Comparison of ENCODE assay signal across 26 cellular contexts in genomic region chr1:25163986-25164385, GRCh38.
DNase-seq lines count a peak whose midpoint lies in the region; ATAC-seq, FAIRE-seq and TF ChIP-seq lines count a peak whose summit lies in the region.
"Had no signal": no experiment of that assay in that cellular context is flagged by ENCODE, and none has a peak within 500 bp of the region (broad histone marks: within the 10 kb centered on the region; RNA-seq: fewer than 3 reads in every experiment).

No MANE protein-coding gene starts in this region.

- TF ChIP-seq CTCF in esophagus muscularis mucosa (IDR thresholded peaks at IDR 0.05), result no peak

- no peak for TF ChIP-seq EP300 in esophagus muscularis mucosa (IDR thresholded peaks at IDR 0.05)

- H3K4me1 ChIP-seq in esophagus muscularis mucosa, result no peaks in the 10 kb centered on the region
- peaks cover 2 to 9% of the 10 kb centered on the region in 2 donors for H3K4me1 ChIP-seq in neuronal stem cell (ENCODE audit: control insufficient read depth in 2 of 2, insufficient read depth in 1 of 2, low read depth in 1 of 2, low read length in 2 of 2)
- H3K4me1 ChIP-seq: BE2C had no signal

- H3K14ac ChIP-seq in neuronal stem cell (ENCODE audit: low read length), result no peak overlapping the region

- H3K79me1 ChIP-seq in neuronal stem cell (ENCODE audit: low read depth, low read length), result no peaks in the 10 kb centered on the region

- intact Hi-C loops in esophagus muscularis mucosa (cut with DNase I), result no loop called here

- 100% methylated on average over 2 of the region's 2 CpGs for WGBS in esophagus muscularis mucosa
- WGBS in neuronal stem cell (ENCODE audit: extremely low coverage in 2 of 2, insufficient read length in 2 of 2, insufficient replicate concordance in 1 of 2), 2 donors, result no CpG with 5 or more reads among the region's 2 CpGs

- no peak overlapping the region for H2BK5ac ChIP-seq in neuronal stem cell (ENCODE audit: low read length)

- no peak overlapping the region for H3K18ac ChIP-seq in neuronal stem cell (ENCODE audit: low read length)

- no peak overlapping the region for H3K4me2 ChIP-seq in neuronal stem cell (ENCODE audit: insufficient read depth, low read length, poor library complexity, severe bottlenecking)
- H3K4me2 ChIP-seq: BLaER1 had no signal

- no peak overlapping the region for H3K4ac ChIP-seq in neuronal stem cell (ENCODE audit: low read length)

- no peak overlapping the region for H4K91ac ChIP-seq in neuronal stem cell (ENCODE audit: low read depth, low read length, poor library complexity)

- H2BK12ac ChIP-seq in neuronal stem cell (ENCODE audit: low read length), result no peak overlapping the region

- H3K27ac ChIP-seq in esophagus muscularis mucosa (replicated peaks in 1 of 4) (no peak overlapping the region), neuronal stem cell (replicated peaks; ENCODE audit: low read length) (no peak overlapping the region)
- H3K27ac ChIP-seq: BLaER1 had no signal

- no peaks in the 10 kb centered on the region for H3K27me3 ChIP-seq in esophagus muscularis mucosa
- peaks cover 0 to 32% (median 0%) of the 10 kb centered on the region in 3 experiments for H3K27me3 ChIP-seq in neuronal stem cell (ENCODE audit: control insufficient read depth in 3 of 3, insufficient read depth in 3 of 3, low read depth in 1 of 3, low read length in 3 of 3)
- H3K27me3 ChIP-seq: BE2C had no signal

- H3K23ac ChIP-seq in neuronal stem cell (ENCODE audit: low read depth, low read length, poor library complexity), result peak overlapping the region; percentile 87

- no peak overlapping the region for H2AK5ac ChIP-seq in neuronal stem cell (ENCODE audit: low read depth, low read length)

- H3K36me3 ChIP-seq in esophagus muscularis mucosa, result no peaks in the 10 kb centered on the region
- H3K36me3 ChIP-seq in neuronal stem cell (replicated peaks in 1 of 2; ENCODE audit: control insufficient read depth in 2 of 2, insufficient read depth in 2 of 2, low read length in 2 of 2), result no peaks in the 10 kb centered on the region
- H3K36me3 ChIP-seq: BE2C, BLaER1 had no signal

- DNase-seq in AG08395 (ENCODE audit: low spot score) (peak; percentile 1), esophagus muscularis mucosa (ENCODE audit: extremely low spot score) (peak; percentile 77), neuronal stem cell (ENCODE audit: low spot score) (no peak), urothelium cell line (ENCODE audit: low spot score) (no peak)
- DNase-seq: 8988T; ACHN; BE2C; C1 segment of cervical spinal cord; CD4-positive, alpha-beta memory T cell; CD4-positive, CD25-positive, alpha-beta regulatory T cell; CD8-positive, alpha-beta memory T cell; COR-L47; DMS 273 treated with DMSO at 0.1 percent for 48 hours; DMS153; DMS53; DMS79; DND-41; EL; GDM1 had no signal

- no peak overlapping the region for H2BK15ac ChIP-seq in neuronal stem cell (ENCODE audit: low read length)

- no peak for TF ChIP-seq POLR2A in esophagus muscularis mucosa (IDR thresholded peaks at IDR 0.05; ENCODE audit: low read depth)

- H2AFZ ChIP-seq in neuronal stem cell (ENCODE audit: low read length), result no peak overlapping the region

- no peak for ATAC-seq in HG03175 (IDR thresholded peaks at IDR 0.05; ENCODE audit: unreplicated experiment)
- ATAC-seq in HG02571 (IDR thresholded peaks at IDR 0.05; ENCODE audit: unreplicated experiment), result no peak
- ATAC-seq: GM12878 had no signal

- H3K4me3 ChIP-seq in esophagus muscularis mucosa (no peak overlapping the region), neuronal stem cell (ENCODE audit: low read length in 2 of 2) (no peak overlapping the region)
- H3K4me3 ChIP-seq: BLaER1, GM12878 had no signal

- FAIRE-seq in urothelium cell line (lab: Jason Lieb, UNC), result no peak
- FAIRE-seq: A204.1, GM12878, GM12892, GM18507 had no signal

- H4K8ac ChIP-seq in neuronal stem cell (ENCODE audit: low read depth, low read length), result no peak overlapping the region

- H3K9me3 ChIP-seq in esophagus muscularis mucosa (peaks cover 0 to 9% (median 3%) of the 10 kb centered on the region in 4 donors), neuronal stem cell (replicated peaks in 1 of 2; ENCODE audit: control insufficient read depth in 2 of 2, insufficient read depth in 1 of 2, low read depth in 1 of 2, low read length in 2 of 2) (no peaks in the 10 kb centered on the region)
- H3K9me3 ChIP-seq: BE2C, BLaER1 had no signal

- no peak overlapping the region for H2BK120ac ChIP-seq in neuronal stem cell (ENCODE audit: low read depth, low read length)

- no peak overlapping the region for H3K9ac ChIP-seq in neuronal stem cell (ENCODE audit: low read depth, low read length, poor library complexity)
- H3K9ac ChIP-seq: BLaER1 had no signal

Comparison
In these comparisons a context has a peak if more than half of its experiments do, and no peak if none do; other contexts are left out.
1. DNase-seq: peak in AG08395 (single experiment) and esophagus muscularis mucosa (single experiment); none in neuronal stem cell (single experiment) and urothelium cell line (single experiment).